Comparison of ENCODE assay signal across 8 cellular contexts in genomic region chr9:5886114-5886939, GRCh38. TPM values are rescaled to one million over a fixed set of nuclear protein-coding genes. Genes with fewer than 3 reads are reported as not detected.
DNase-seq lines count a peak whose midpoint lies in the region; ATAC-seq and TF ChIP-seq lines count a peak whose summit lies in the region.

No MANE protein-coding gene starts in this region.

- intact Hi-C loops in activated T-helper 1 cell treated with anti-CD3 and anti-CD28 coated beads, Interleukin-12 subunit alpha, Interleukin-12 subunit beta, Interleukin-2, Interleukin-4 antibody, amounts not matched to agents 30 ng/mL and 10 ng/mL and 1 ng/mL, durations not matched to agents 14 hours and 24 hours and 36 hours (cut with micrococcal nuclease), result loop anchor here (1.0 to 5.0 kb wide), 9 partner anchors 24 to 418 kb away; partner anchors contain the start of genes ERMP1 and RANBP6
- intact Hi-C loops in tibial artery (cut with DNase I; ENCODE audit: low total_unique reads), result loop anchor here (2.0 kb wide), 1 partner anchor 166 kb away; no protein-coding TSS in a partner anchor

- H3K4me1 Mint-ChIP-seq in activated T-helper 1 cell treated with anti-CD3 and anti-CD28 coated beads, Interleukin-12 subunit alpha, Interleukin-12 subunit beta, Interleukin-2, Interleukin-4 antibody, amounts not matched to agents 30 ng/mL and 10 ng/mL and 1 ng/mL, durations not matched to agents 14 hours and 24 hours and 36 hours (ENCODE audit: low read depth), result peaks cover 11% of the 10 kb centered on the region
- H3K4me1 Mint-ChIP-seq in osteocyte (ENCODE audit: unreplicated experiment), result no peaks in the 10 kb centered on the region

- H3K9me3 Mint-ChIP-seq in activated T-helper 1 cell treated with anti-CD3 and anti-CD28 coated beads, Interleukin-12 subunit alpha, Interleukin-12 subunit beta, Interleukin-2, Interleukin-4 antibody, amounts not matched to agents 30 ng/mL and 10 ng/mL and 1 ng/mL, durations not matched to agents 14 hours and 24 hours and 36 hours, result no peaks in the 10 kb centered on the region
- H3K9me3 Mint-ChIP-seq in osteocyte (ENCODE audit: unreplicated experiment), result no peaks in the 10 kb centered on the region

- no peak overlapping the region for H3K4me3 Mint-ChIP-seq in activated T-helper 1 cell treated with anti-CD3 and anti-CD28 coated beads, Interleukin-12 subunit alpha, Interleukin-12 subunit beta, Interleukin-2, Interleukin-4 antibody, amounts not matched to agents 30 ng/mL and 10 ng/mL and 1 ng/mL, durations not matched to agents 14 hours and 24 hours and 36 hours
- H3K4me3 Mint-ChIP-seq in osteocyte (ENCODE audit: unreplicated experiment), result no peak overlapping the region

- H3K4me1 ChIP-seq in tibial artery, result no peaks in the 10 kb centered on the region

- TF ChIP-seq CTCF in osteocyte (IDR thresholded peaks at IDR 0.05), result peak; percentile 98
- TF ChIP-seq CTCF in tibial artery (IDR thresholded peaks at IDR 0.05), result peak; percentile 62 to 84

- H3K27ac Mint-ChIP-seq in activated T-helper 1 cell treated with anti-CD3 and anti-CD28 coated beads, Interleukin-12 subunit alpha, Interleukin-12 subunit beta, Interleukin-2, Interleukin-4 antibody, amounts not matched to agents 30 ng/mL and 10 ng/mL and 1 ng/mL, durations not matched to agents 14 hours and 24 hours and 36 hours, result peak overlapping the region; percentile 52
- no peak overlapping the region for H3K27ac Mint-ChIP-seq in osteocyte (ENCODE audit: unreplicated experiment)

- H3K27ac ChIP-seq in tibial artery, result no peak overlapping the region

- ATAC-seq in GM21529 (IDR thresholded peaks at IDR 0.05; ENCODE audit: unreplicated experiment), result peak; percentile 87

- no peaks in the 10 kb centered on the region for H3K27me3 Mint-ChIP-seq in activated T-helper 1 cell treated with anti-CD3 and anti-CD28 coated beads, Interleukin-12 subunit alpha, Interleukin-12 subunit beta, Interleukin-2, Interleukin-4 antibody, amounts not matched to agents 30 ng/mL and 10 ng/mL and 1 ng/mL, durations not matched to agents 14 hours and 24 hours and 36 hours (ENCODE audit: insufficient read depth)
- peaks cover 10% of the 10 kb centered on the region for H3K27me3 Mint-ChIP-seq in osteocyte (ENCODE audit: unreplicated experiment)

- peaks cover 2% of the 10 kb centered on the region for H3K36me3 Mint-ChIP-seq in activated T-helper 1 cell treated with anti-CD3 and anti-CD28 coated beads, Interleukin-12 subunit alpha, Interleukin-12 subunit beta, Interleukin-2, Interleukin-4 antibody, amounts not matched to agents 30 ng/mL and 10 ng/mL and 1 ng/mL, durations not matched to agents 14 hours and 24 hours and 36 hours (ENCODE audit: low read depth)
- H3K36me3 Mint-ChIP-seq in osteocyte (ENCODE audit: unreplicated experiment), result no peaks in the 10 kb centered on the region

- DNase-seq in Daoy (ENCODE audit: low read depth), result peak; percentile 86
- peak; percentile 36 for DNase-seq in HuH-7.5 (ENCODE audit: low spot score)
- peak; percentile 61 for DNase-seq in RKO (ENCODE audit: low spot score)
- peak; percentile 66 for DNase-seq in activated T-helper 1 cell treated with anti-CD3 and anti-CD28 coated beads, Interleukin-12 subunit alpha, Interleukin-12 subunit beta, Interleukin-2, Interleukin-4 antibody, amounts not matched to agents 30 ng/mL and 10 ng/mL and 1 ng/mL, durations not matched to agents 14 hours and 24 hours and 36 hours (ENCODE audit: low spot score)
- DNase-seq in fibroblast of the conjunctiva (ENCODE audit: low read depth), result peak; percentile 63
- peak; percentile 92 for DNase-seq in osteocyte (ENCODE audit: extremely low spot score, unreplicated experiment)
- DNase-seq in tibial artery, result peak; percentile 59 to 76

- H3K4me3 ChIP-seq in tibial artery, result no peak overlapping the region

- H3K9me3 ChIP-seq in tibial artery, result no peaks in the 10 kb centered on the region

- H3K36me3 ChIP-seq in tibial artery, result no peaks in the 10 kb centered on the region

- no peaks in the 10 kb centered on the region for H3K27me3 ChIP-seq in tibial artery

RNA-seq across cellular contexts. Expression of gene MLANA, which starts 4.4 kb away (rescaled TPM):
- total RNA-seq in Daoy (2014; rRNA removed; shearing (Covaris generic)), result not detected in 2 replicates
- total RNA-seq in activated T-helper 1 cell treated with anti-CD3 and anti-CD28 coated beads, Interleukin-12 subunit alpha, Interleukin-12 subunit beta, Interleukin-2, Interleukin-4 antibody, amounts not matched to agents 30 ng/mL and 10 ng/mL and 1 ng/mL, durations not matched to agents 14 hours and 24 hours and 36 hours, result not detected in 2 replicates
- not detected in 2 replicates for total RNA-seq in osteocyte

RNA-seq across cellular contexts. Expression of gene ERMP1, which starts 53.4 kb away (rescaled TPM):
- total RNA-seq in Daoy (2014; rRNA removed; shearing (Covaris generic)), result 11.7 and 13.3 TPM in 2 replicates
- 23.1 and 24.1 TPM in 2 replicates for total RNA-seq in activated T-helper 1 cell treated with anti-CD3 and anti-CD28 coated beads, Interleukin-12 subunit alpha, Interleukin-12 subunit beta, Interleukin-2, Interleukin-4 antibody, amounts not matched to agents 30 ng/mL and 10 ng/mL and 1 ng/mL, durations not matched to agents 14 hours and 24 hours and 36 hours
- total RNA-seq in osteocyte, result 19.7 and 20.4 TPM in 2 replicates

Comparison
In these comparisons a context has a peak if more than half of its experiments do, and no peak if none do; other contexts are left out.
1. DNase-seq: peak in every context shown above with its lines; median percentile 92 in osteocyte; 86 in Daoy; 68 in tibial artery; 66 in activated T-helper 1 cell treated with anti-CD3 and anti-CD28 coated beads, Interleukin-12 subunit alpha, Interleukin-12 subunit beta, Interleukin-2, Interleukin-4 antibody, amounts not matched to agents 30 ng/mL and 10 ng/mL and 1 ng/mL, durations not matched to agents 14 hours and 24 hours and 36 hours; 63 in fibroblast of the conjunctiva; 61 in RKO; 36 in HuH-7.5.